1 cellular context compared by ENCODE assay signal in genomic region chr13:27251166-27252088, GRCh38.
TF ChIP-seq lines count a peak whose summit lies in the region.

TSS of gene RPL21 (plus strand) at chr13:27251558. CDS start at chr13:27253777, 2,219 bp downstream.

TF ChIP-seq in HepG2, 621 proteins besides CTCF, POLR2A, EP300 and RAD21 (continued from another document and continues in another):
- TF ChIP-seq ZNF777 (CRISPR knock-in tag; IDR thresholded peaks at IDR 0.05) (peak; percentile 45; the same call in 1 of the 2 replicates), ZNF251 (CRISPR knock-in tag; IDR thresholded peaks at IDR 0.05) (no peak; the same call in 1 of the 2 replicates), PITX1 (CRISPR knock-in tag; IDR thresholded peaks at IDR 0.05) (no peak), TBX3 (IDR thresholded peaks at IDR 0.05; ENCODE audit: borderline replicate concordance) (peak; percentile 62; the same call in 1 of the 2 replicates), RBFOX2 (IDR thresholded peaks at IDR 0.05; ENCODE audit: low read depth, low read length) (peak; percentile 98), ZMAT3 (CRISPR knock-in tag; conservative IDR thresholded peaks at IDR 0.05) (peak; percentile 54; the same call in 1 of the 2 replicates), DNMT3B (CRISPR knock-in tag; conservative IDR thresholded peaks at IDR 0.05) (0 out of 2 replicates have a peak, but pooled peaks have one; percentile 42), E2F2 (CRISPR knock-in tag; IDR thresholded peaks at IDR 0.05; ENCODE audit: borderline replicate concordance) (no peak), NRL (CRISPR knock-in tag; IDR thresholded peaks at IDR 0.05; ENCODE audit: borderline replicate concordance) (peak; percentile 93), ZNF205 (CRISPR knock-in tag; IDR thresholded peaks at IDR 0.05) (0 out of 2 replicates have a peak, but pooled peaks have one; percentile 28), ZNF333 (CRISPR knock-in tag; IDR thresholded peaks at IDR 0.05; ENCODE audit: borderline replicate concordance) (0 out of 2 replicates have a peak, but pooled peaks have one; percentile 67), ZBTB34 (CRISPR knock-in tag; IDR thresholded peaks at IDR 0.05) (no peak), ATRX (CRISPR knock-in tag; IDR thresholded peaks at IDR 0.05; ENCODE audit: borderline replicate concordance) (no peak), GATAD2A (CRISPR knock-in tag; IDR thresholded peaks at IDR 0.05) (no peak), YEATS4 (CRISPR knock-in tag; IDR thresholded peaks at IDR 0.05; ENCODE audit: borderline replicate concordance) (peak; percentile 96), ZNF296 (CRISPR knock-in tag; conservative IDR thresholded peaks at IDR 0.05) (peak; percentile 74; the same call in 1 of the 2 replicates), TCF12 (IDR thresholded peaks at IDR 0.05) (no peak), TCF12 (CRISPR knock-in tag; IDR thresholded peaks at IDR 0.05) (no peak), BORCS8-MEF2B (CRISPR knock-in tag; IDR thresholded peaks at IDR 0.05) (peak; percentile 78; the same call in 1 of the 2 replicates), ZNF207 (IDR thresholded peaks at IDR 0.05; ENCODE audit: borderline replicate concordance) (no peak), FLYWCH1 (CRISPR knock-in tag; IDR thresholded peaks at IDR 0.05) (no peak), WIZ (CRISPR knock-in tag; IDR thresholded peaks at IDR 0.05) (no peak; the same call in 1 of the 2 replicates), PAXIP1 (CRISPR knock-in tag; conservative IDR thresholded peaks at IDR 0.05) (peak; percentile 20; the same call in 1 of the 2 replicates), PAWR (CRISPR knock-in tag; IDR thresholded peaks at IDR 0.05; ENCODE audit: borderline replicate concordance) (no peak), KDM5A (IDR thresholded peaks at IDR 0.05; ENCODE audit: borderline replicate concordance, low read length) (peak; percentile 86; the same call in 1 of the 2 replicates), NFKBIZ (CRISPR knock-in tag; IDR thresholded peaks at IDR 0.05) (0 out of 2 replicates have a peak, but pooled peaks have one; percentile 42), SALL2 (CRISPR knock-in tag; IDR thresholded peaks at IDR 0.05) (peak; percentile 49; the same call in 1 of the 2 replicates), TBL1XR1 (IDR thresholded peaks at IDR 0.05; ENCODE audit: borderline replicate concordance, low read length, partially characterized antibody) (peak; percentile 32), BRD4 (CRISPR knock-in tag; IDR thresholded peaks at IDR 0.05) (peak; percentile 89), ZC3H4 (CRISPR knock-in tag; IDR thresholded peaks at IDR 0.05; ENCODE audit: borderline replicate concordance) (no peak), RCOR2 (CRISPR knock-in tag; IDR thresholded peaks at IDR 0.05) (no peak), ZNF253 (CRISPR knock-in tag; IDR thresholded peaks at IDR 0.05; ENCODE audit: borderline replicate concordance) (peak; percentile 77; the same call in 1 of the 2 replicates), ERF (CRISPR knock-in tag; IDR thresholded peaks at IDR 0.05) (peak; percentile 87), ZNF800 (CRISPR knock-in tag; IDR thresholded peaks at IDR 0.05) (no peak), ARNT2 (CRISPR knock-in tag; IDR thresholded peaks at IDR 0.05; ENCODE audit: low read depth) (no peak), ONECUT2 (CRISPR knock-in tag; IDR thresholded peaks at IDR 0.05) (no peak), ZNF101 (CRISPR knock-in tag; IDR thresholded peaks at IDR 0.05; ENCODE audit: borderline replicate concordance, low read depth) (peak; percentile 76; the same call in 1 of the 2 replicates), MAX (IDR thresholded peaks at IDR 0.05) (peak; percentile 89)
- TF ChIP-seq, protein P1, sequence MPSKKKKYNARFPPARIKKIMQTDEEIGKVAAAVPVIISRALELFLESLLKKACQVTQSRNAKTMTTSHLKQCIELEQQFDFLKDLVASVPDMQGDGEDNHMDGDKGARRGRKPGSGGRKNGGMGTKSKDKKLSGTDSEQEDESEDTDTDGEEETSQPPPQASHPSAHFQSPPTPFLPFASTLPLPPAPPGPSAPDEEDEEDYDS (CRISPR knock-in tag; IDR thresholded peaks at IDR 0.05), result peak; percentile 93
- TF ChIP-seq, protein P2, sequence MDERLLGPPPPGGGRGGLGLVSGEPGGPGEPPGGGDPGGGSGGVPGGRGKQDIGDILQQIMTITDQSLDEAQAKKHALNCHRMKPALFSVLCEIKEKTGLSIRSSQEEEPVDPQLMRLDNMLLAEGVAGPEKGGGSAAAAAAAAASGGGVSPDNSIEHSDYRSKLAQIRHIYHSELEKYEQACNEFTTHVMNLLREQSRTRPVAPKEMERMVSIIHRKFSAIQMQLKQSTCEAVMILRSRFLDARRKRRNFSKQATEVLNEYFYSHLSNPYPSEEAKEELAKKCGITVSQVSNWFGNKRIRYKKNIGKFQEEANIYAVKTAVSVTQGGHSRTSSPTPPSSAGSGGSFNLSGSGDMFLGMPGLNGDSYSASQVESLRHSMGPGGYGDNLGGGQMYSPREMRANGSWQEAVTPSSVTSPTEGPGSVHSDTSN (CRISPR knock-in tag; IDR thresholded peaks at IDR 0.05), result no peak
- TF ChIP-seq, protein P3, sequence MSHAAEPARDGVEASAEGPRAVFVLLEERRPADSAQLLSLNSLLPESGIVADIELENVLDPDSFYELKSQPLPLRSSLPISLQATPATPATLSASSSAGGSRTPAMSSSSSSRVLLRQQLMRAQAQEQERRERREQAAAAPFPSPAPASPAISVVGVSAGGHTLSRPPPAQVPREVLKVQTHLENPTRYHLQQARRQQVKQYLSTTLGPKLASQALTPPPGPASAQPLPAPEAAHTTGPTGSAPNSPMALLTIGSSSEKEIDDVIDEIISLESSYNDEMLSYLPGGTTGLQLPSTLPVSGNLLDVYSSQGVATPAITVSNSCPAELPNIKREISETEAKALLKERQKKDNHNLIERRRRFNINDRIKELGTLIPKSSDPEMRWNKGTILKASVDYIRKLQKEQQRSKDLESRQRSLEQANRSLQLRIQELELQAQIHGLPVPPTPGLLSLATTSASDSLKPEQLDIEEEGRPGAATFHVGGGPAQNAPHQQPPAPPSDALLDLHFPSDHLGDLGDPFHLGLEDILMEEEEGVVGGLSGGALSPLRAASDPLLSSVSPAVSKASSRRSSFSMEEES (CRISPR knock-in tag; IDR thresholded peaks at IDR 0.05), result peak; percentile 18; the same call in 1 of the 2 replicates
- TF ChIP-seq, protein P4, sequence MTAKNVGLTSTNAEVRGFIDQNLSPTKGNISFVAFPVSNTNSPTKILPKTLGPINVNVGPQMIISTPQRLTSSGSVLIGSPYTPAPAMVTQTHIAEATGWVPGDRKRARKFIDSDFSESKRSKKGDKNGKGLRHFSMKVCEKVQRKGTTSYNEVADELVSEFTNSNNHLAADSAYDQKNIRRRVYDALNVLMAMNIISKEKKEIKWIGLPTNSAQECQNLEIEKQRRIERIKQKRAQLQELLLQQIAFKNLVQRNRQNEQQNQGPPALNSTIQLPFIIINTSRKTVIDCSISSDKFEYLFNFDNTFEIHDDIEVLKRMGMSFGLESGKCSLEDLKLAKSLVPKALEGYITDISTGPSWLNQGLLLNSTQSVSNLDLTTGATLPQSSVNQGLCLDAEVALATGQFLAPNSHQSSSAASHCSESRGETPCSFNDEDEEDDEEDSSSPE (CRISPR knock-in tag; IDR thresholded peaks at IDR 0.05), result peak; percentile 83
- TF ChIP-seq, protein P5, sequence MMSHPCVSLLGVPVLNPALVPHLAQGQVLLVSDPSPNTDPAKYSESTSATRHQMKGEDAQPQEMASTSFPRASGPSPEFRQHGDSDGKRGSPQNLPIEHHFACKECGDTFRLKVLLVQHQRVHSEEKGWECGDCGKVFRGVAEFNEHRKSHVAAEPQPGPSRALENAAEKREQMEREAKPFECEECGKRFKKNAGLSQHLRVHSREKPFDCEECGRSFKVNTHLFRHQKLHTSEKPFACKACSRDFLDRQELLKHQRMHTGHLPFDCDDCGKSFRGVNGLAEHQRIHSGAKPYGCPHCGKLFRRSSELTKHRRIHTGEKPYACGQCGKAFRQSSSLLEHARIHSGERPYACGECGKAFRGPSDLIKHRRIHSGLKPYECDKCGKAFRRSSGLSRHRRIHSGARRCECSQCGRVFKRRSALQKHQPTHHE (CRISPR knock-in tag; IDR thresholded peaks at IDR 0.05; ENCODE audit: borderline replicate concordance), result peak; percentile 88; the same call in 1 of the 2 replicates
- TF ChIP-seq, protein P6, sequence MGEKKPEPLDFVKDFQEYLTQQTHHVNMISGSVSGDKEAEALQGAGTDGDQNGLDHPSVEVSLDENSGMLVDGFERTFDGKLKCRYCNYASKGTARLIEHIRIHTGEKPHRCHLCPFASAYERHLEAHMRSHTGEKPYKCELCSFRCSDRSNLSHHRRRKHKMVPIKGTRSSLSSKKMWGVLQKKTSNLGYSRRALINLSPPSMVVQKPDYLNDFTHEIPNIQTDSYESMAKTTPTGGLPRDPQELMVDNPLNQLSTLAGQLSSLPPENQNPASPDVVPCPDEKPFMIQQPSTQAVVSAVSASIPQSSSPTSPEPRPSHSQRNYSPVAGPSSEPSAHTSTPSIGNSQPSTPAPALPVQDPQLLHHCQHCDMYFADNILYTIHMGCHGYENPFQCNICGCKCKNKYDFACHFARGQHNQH (CRISPR knock-in tag; IDR thresholded peaks at IDR 0.05), result peak; percentile 56; the same call in 1 of the 2 replicates
- TF ChIP-seq, protein P7, sequence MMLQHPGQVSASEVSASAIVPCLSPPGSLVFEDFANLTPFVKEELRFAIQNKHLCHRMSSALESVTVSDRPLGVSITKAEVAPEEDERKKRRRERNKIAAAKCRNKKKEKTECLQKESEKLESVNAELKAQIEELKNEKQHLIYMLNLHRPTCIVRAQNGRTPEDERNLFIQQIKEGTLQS (CRISPR knock-in tag; IDR thresholded peaks at IDR 0.05), result peak; percentile 6; the same call in 1 of the 2 replicates
